In genomic region chr16:67713647-67714273, GRCh38 we compare ENCODE assay signal across 30 cellular contexts. TPM values are rescaled to one million over a fixed set of nuclear protein-coding genes. Genes with fewer than 3 reads are reported as not detected.
DNase-seq lines count a peak whose midpoint lies in the region; ATAC-seq and TF ChIP-seq lines count a peak whose summit lies in the region.
"Had no signal": no experiment of that assay in that cellular context is flagged by ENCODE, and none has a peak within 500 bp of the region (broad histone marks: within the 10 kb centered on the region; RNA-seq: fewer than 3 reads in every experiment).

No MANE protein-coding gene starts in this region.

- H3K9ac ChIP-seq in BLaER1: 0 out of 2 replicates have a peak overlapping the region, but pooled peaks have one; percentile 15

- peak overlapping the region; percentile 69 for H3K27ac Mint-ChIP-seq in WTC11
- peak overlapping the region in 1 of 2 donors; percentile 24 for H3K27ac Mint-ChIP-seq in stimulated activated naive CD8-positive, alpha-beta T cell treated with anti-CD3 and anti-CD28 coated beads, Interleukin-15, amount 100 ng/mL, for 72 hours
- H3K27ac Mint-ChIP-seq: activated CD4-positive, alpha-beta T cell treated with anti-CD3 and anti-CD28 coated beads, Interleukin-2, amount 10 ng/mL, durations not matched to agents 24 days and 14 days; activated naive CD4-positive, alpha-beta T cell treated with anti-CD3 and anti-CD28 coated beads, Interleukin-2, amount 50 U/mL, for 72 hours; nephron had no signal

- H3K27ac ChIP-seq in BLaER1 (no peak overlapping the region), left lung (peak overlapping the region in 1 of 2 donors; percentile 73)
- H3K27ac ChIP-seq: brain microvascular endothelial cell, ovary, skin epidermis, thoracic aorta, vagina had no signal

- no peaks in the 10 kb centered on the region for H3K27me3 ChIP-seq in BLaER1
- no peaks in the 10 kb centered on the region for H3K27me3 ChIP-seq in left lung
- H3K27me3 ChIP-seq: brain microvascular endothelial cell, ovary, vagina had no signal

- no peak for TF ChIP-seq CTCF in WTC11 (IDR thresholded peaks at IDR 0.05)
- no peak for TF ChIP-seq CTCF in mucosa of descending colon (IDR thresholded peaks at IDR 0.05)
- no peak for TF ChIP-seq CTCF in left lung (IDR thresholded peaks at IDR 0.05)

- intact Hi-C loops in mucosa of descending colon (cut with DNase I, micrococcal nuclease): no loop called here
- intact Hi-C loops in left lung (cut with DNase I): no loop called here

- peak; percentile 21 for ATAC-seq in WTC11
- peak; percentile 77 for ATAC-seq in mucosa of descending colon
- no peak for ATAC-seq in stimulated activated naive CD8-positive, alpha-beta T cell treated with anti-CD3 and anti-CD28 coated beads, Interleukin-15, amount 100 ng/mL, for 72 hours
- no peak for ATAC-seq in HG02840 (IDR thresholded peaks at IDR 0.05; ENCODE audit: low FRiP score, unreplicated experiment)
- ATAC-seq in left lung: no peak
- ATAC-seq: activated naive CD4-positive, alpha-beta T cell treated with anti-CD3 and anti-CD28 coated beads, Interleukin-2, amount 50 U/mL, for 72 hours; stimulated activated naive CD8-positive, alpha-beta T cell treated with anti-CD3 and anti-CD28 coated beads, Interleukin-15, Interleukin-2, amounts not matched to agents 100 U/mL and 50 U/mL, for 24 hours had no signal

- DNase-seq in MV-4-11 (lab: John Stamatoyannopoulos, UW) (peak; percentile 95), WTC11 (ENCODE audit: low spot score) (no peak), mucosa of descending colon (no peak), C1 segment of cervical spinal cord (lab: John Stamatoyannopoulos, UW) (no peak), left lung (no peak)
- no peak for DNase-seq in stimulated activated naive CD8-positive, alpha-beta T cell treated with anti-CD3 and anti-CD28 coated beads, Interleukin-15, amount 100 ng/mL, for 72 hours
- DNase-seq: activated CD4-positive, alpha-beta T cell treated with anti-CD3 and anti-CD28 coated beads, Interleukin-2, amount 10 ng/mL, durations not matched to agents 24 days and 14 days; activated CD8-positive, alpha-beta memory T cell treated with anti-CD3 and anti-CD28 coated beads for 24 hours; activated effector memory CD4-positive, alpha-beta T cell treated with Interleukin-2 at 50 U/mL for 16 hours; activated T-cell treated with anti-CD3 and anti-CD28 coated beads for 4 hours; amygdala; brain microvascular endothelial cell; CD8-positive, alpha-beta memory T cell; DMS 273 treated with DMSO at 0.1 percent for 48 hours; NCI-H1930; NCI-H524; NK-92 treated with Interleukin-12 subunit alpha and Interleukin-12 subunit beta, amount 100 ng/mL, for 24 hours; ovary; SHP77 treated with DMSO at 0.1 percent for 48 hours; stimulated activated CD4-positive, alpha-beta T cell treated with anti-CD3 and anti-CD28 coated beads, Interleukin-1b, Interleukin-23, amount 100 ng/mL, for 48 hours; stimulated activated naive CD8-positive, alpha-beta T cell treated with anti-CD3 and anti-CD28 coated beads, Interleukin-15, Interleukin-2, amounts not matched to agents 100 U/mL and 50 U/mL, for 24 hours; SW 1271; T1000 had no signal

- POLR2A ChIA-PET in WTC11 (lab: Charles Lee): no interaction called here

- H3K9me3 ChIP-seq in BLaER1: no peaks in the 10 kb centered on the region
- H3K9me3 ChIP-seq in mucosa of descending colon: no peaks in the 10 kb centered on the region
- H3K9me3 ChIP-seq in left lung: no peaks in the 10 kb centered on the region
- H3K9me3 ChIP-seq: ovary, thoracic aorta, vagina had no signal

- H3K4me2 ChIP-seq in BLaER1: no peak overlapping the region; the same call in 1 of the 2 replicates

- H3K36me3 Mint-ChIP-seq in WTC11: peaks cover 5% of the 10 kb centered on the region; the same call in 1 of the 2 replicates

- H4K20me1 ChIP-seq in BLaER1: peaks cover 78% of the 10 kb centered on the region

- H3K4me3 ChIP-seq in BLaER1 (no peak overlapping the region), mucosa of descending colon (no peak overlapping the region), left lung (no peak overlapping the region)
- H3K4me3 ChIP-seq: ovary, skin epidermis, thoracic aorta, vagina had no signal

- H3K9me3 Mint-ChIP-seq in WTC11: no peaks in the 10 kb centered on the region
- H3K9me3 Mint-ChIP-seq in stimulated activated naive CD8-positive, alpha-beta T cell treated with anti-CD3 and anti-CD28 coated beads, Interleukin-15, amount 100 ng/mL, for 72 hours: no peaks in the 10 kb centered on the region
- H3K9me3 Mint-ChIP-seq: activated CD4-positive, alpha-beta T cell treated with anti-CD3 and anti-CD28 coated beads, Interleukin-2, amount 10 ng/mL, durations not matched to agents 24 days and 14 days; activated naive CD4-positive, alpha-beta T cell treated with anti-CD3 and anti-CD28 coated beads, Interleukin-2, amount 50 U/mL, for 72 hours; CD8-positive, alpha-beta memory T cell; nephron had no signal

- H3K36me3 ChIP-seq in BLaER1: peaks cover 48% of the 10 kb centered on the region
- H3K36me3 ChIP-seq in mucosa of descending colon (ENCODE audit: low read depth): no peaks in the 10 kb centered on the region
- no peaks in the 10 kb centered on the region for H3K36me3 ChIP-seq in left lung
- H3K36me3 ChIP-seq: brain microvascular endothelial cell, ovary, thoracic aorta, vagina had no signal

- peaks cover 36% of the 10 kb centered on the region for H3K4me1 ChIP-seq in BLaER1
- H3K4me1 ChIP-seq in mucosa of descending colon (ENCODE audit: low read depth): peaks cover 51% of the 10 kb centered on the region
- H3K4me1 ChIP-seq in left lung: peaks cover 3 to 48% of the 10 kb centered on the region in 2 donors

- H3K27me3 Mint-ChIP-seq in WTC11 (ENCODE audit: low read depth): no peaks in the 10 kb centered on the region
- no peaks in the 10 kb centered on the region for H3K27me3 Mint-ChIP-seq in stimulated activated naive CD8-positive, alpha-beta T cell treated with anti-CD3 and anti-CD28 coated beads, Interleukin-15, amount 100 ng/mL, for 72 hours
- H3K27me3 Mint-ChIP-seq: activated CD4-positive, alpha-beta T cell treated with anti-CD3 and anti-CD28 coated beads, Interleukin-2, amount 10 ng/mL, durations not matched to agents 24 days and 14 days; CD8-positive, alpha-beta memory T cell had no signal

- no peak overlapping the region for H3K4me3 Mint-ChIP-seq in WTC11
- H3K4me3 Mint-ChIP-seq in stimulated activated naive CD8-positive, alpha-beta T cell treated with anti-CD3 and anti-CD28 coated beads, Interleukin-15, amount 100 ng/mL, for 72 hours: no peak overlapping the region
- H3K4me3 Mint-ChIP-seq: activated CD4-positive, alpha-beta T cell treated with anti-CD3 and anti-CD28 coated beads, Interleukin-2, amount 10 ng/mL, durations not matched to agents 24 days and 14 days; nephron had no signal

- CTCF ChIA-PET in WTC11 (lab: Charles Lee): interaction anchor here (1.5 to 2.2 kb wide), 2 partner anchors 103 to 193 kb away, joined by 4 to 7 read pairs; no protein-coding TSS in a partner anchor

- H3K4me1 Mint-ChIP-seq in WTC11: peaks cover 36% of the 10 kb centered on the region
- H3K4me1 Mint-ChIP-seq in stimulated activated naive CD8-positive, alpha-beta T cell treated with anti-CD3 and anti-CD28 coated beads, Interleukin-15, amount 100 ng/mL, for 72 hours: peaks cover 15% of the 10 kb centered on the region

TF ChIP-seq in WTC11, 78 proteins besides CTCF, POLR2A, EP300 and RAD21 (continues in another document):
- TF ChIP-seq E2F1 (CRISPR knock-in tag; IDR thresholded peaks at IDR 0.05): no peak
- no peak for TF ChIP-seq SOX15 (CRISPR knock-in tag; IDR thresholded peaks at IDR 0.05)
- TF ChIP-seq NR3C1 (CRISPR knock-in tag; conservative IDR thresholded peaks at IDR 0.05; ENCODE audit: low read depth): no peak
- TF ChIP-seq ZNF317 (CRISPR knock-in tag; IDR thresholded peaks at IDR 0.05; ENCODE audit: borderline replicate concordance, low read depth): no peak
- no peak for TF ChIP-seq MXD4 (CRISPR knock-in tag; IDR thresholded peaks at IDR 0.05; ENCODE audit: borderline replicate concordance)

RNA-seq across cellular contexts. Expression of gene GFOD2, which starts 5.4 kb away (rescaled TPM):
- total RNA-seq in WTC11 (2021) (19.3 to 29.5 TPM (median 22.8 TPM) in 3 replicates), mucosa of descending colon (10 to 100 TPM; 25.6 to 29.2 (median 27.9) TPM), left lung (10 to 100 TPM; 13.7 to 18.6 TPM)

RNA-seq across cellular contexts. Expression of gene C16orf86, which starts 47.1 kb away (rescaled TPM):
- 4.1 to 5.4 TPM (median 4.9 TPM) in 3 replicates for total RNA-seq in WTC11 (2021)
- total RNA-seq in mucosa of descending colon: 1 to 10 TPM in 2 of 3 donors, under 1 TPM in 1; 0.67 to 6.8 (median 1.2) TPM
- total RNA-seq in left lung: 1 to 10 TPM; 2.6 to 3.6 TPM

RNA-seq across cellular contexts. Expression of gene ENKD1, which starts 47.2 kb away (rescaled TPM):
- total RNA-seq in WTC11 (2021): 10.3 to 11.9 TPM (median 11.7 TPM) in 3 replicates
- total RNA-seq in mucosa of descending colon: 10 to 100 TPM in 1 of 3 donors, 1 to 10 TPM in 2; 8.5 to 23.3 (median 9.0) TPM
- 10 to 100 TPM; 11.2 to 16.0 TPM for total RNA-seq in left lung

RNA-seq across cellular contexts. Expression of gene PARD6A, which starts 53.0 kb away (rescaled TPM):
- 17.1 to 18.5 TPM (median 17.4 TPM) in 3 replicates for total RNA-seq in WTC11 (2021)
- total RNA-seq in mucosa of descending colon: 1 to 10 TPM; 2.3 to 9.1 (median 3.7) TPM
- total RNA-seq in left lung: 1 to 10 TPM; 3.8 to 4.1 TPM

RNA-seq across cellular contexts. Expression of gene ACD, which starts 53.7 kb away (rescaled TPM):
- total RNA-seq in WTC11 (2021) (38.1 to 41.3 TPM (median 40.7 TPM) in 3 replicates), mucosa of descending colon (10 to 100 TPM in 2 of 3 donors, 1 to 10 TPM in 1; 8.9 to 17.1 (median 11.5) TPM), left lung (10 to 100 TPM; 12.9 to 15.2 TPM)

Comparison
In these comparisons a context has a peak if more than half of its experiments do, and no peak if none do; other contexts are left out.
1. ATAC-seq: peak in WTC11 (single experiment) and mucosa of descending colon (single experiment); none in stimulated activated naive CD8-positive, alpha-beta T cell treated with anti-CD3 and anti-CD28 coated beads, Interleukin-15, amount 100 ng/mL, for 72 hours (single experiment), HG02840 (single experiment) and left lung (single experiment).